Comparison of ENCODE assay signal across 23 cellular contexts in the genomic region with DNA sequence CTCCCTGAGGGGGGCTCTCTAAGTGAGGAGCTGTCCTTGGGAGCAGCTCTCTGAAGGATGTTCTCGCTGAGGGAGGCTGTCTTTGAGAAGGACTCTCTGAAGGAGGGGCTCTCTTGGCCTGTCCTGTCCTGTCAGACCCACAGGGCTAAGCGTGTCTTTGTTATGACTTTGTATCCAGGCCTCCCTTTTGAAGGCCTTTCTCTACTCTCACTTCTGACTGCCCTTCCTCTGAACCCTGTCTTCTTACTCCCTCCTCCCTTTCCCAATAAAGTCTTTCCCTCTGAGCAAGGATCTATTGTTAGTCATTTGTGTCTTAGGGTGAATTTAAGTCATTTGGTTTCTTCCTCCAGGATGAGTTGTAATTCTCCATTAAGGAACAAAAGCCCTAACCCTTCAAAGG.
DNase-seq lines count a peak whose midpoint lies in the region; ATAC-seq and TF ChIP-seq lines count a peak whose summit lies in the region.
"Had no signal": no experiment of that assay in that cellular context is flagged by ENCODE, and none has a peak within 500 bp of the region (broad histone marks: within the 10 kb centered on the region; RNA-seq: fewer than 3 reads in every experiment).

No MANE protein-coding gene starts in this region.

- no peaks in the 10 kb centered on the region for H3K36me3 ChIP-seq in osteoblast (ENCODE audit: insufficient read depth, low read length)
- H3K36me3 ChIP-seq: BLaER1, HAP-1, prostate gland, WERI-Rb-1 had no signal

- H3K4me2 ChIP-seq in osteoblast (ENCODE audit: insufficient read depth, low read length): no peak overlapping the region
- H3K4me2 ChIP-seq: BLaER1, SK-N-SH had no signal

- no peaks in the 10 kb centered on the region for H3K9me3 ChIP-seq in osteoblast (ENCODE audit: low read depth, low read length)
- H3K9me3 ChIP-seq: BLaER1, Caco-2, HAP-1, prostate gland, SK-N-SH had no signal

- H2AFZ ChIP-seq in osteoblast (ENCODE audit: low read length): no peak overlapping the region

- ATAC-seq in GM18498 (IDR thresholded peaks at IDR 0.05; ENCODE audit: unreplicated experiment): no peak
- ATAC-seq: foreskin keratinocyte had no signal

- no peaks in the 10 kb centered on the region for H3K27me3 ChIP-seq in osteoblast (ENCODE audit: insufficient read depth, low read length)
- H3K27me3 ChIP-seq: BLaER1, foreskin keratinocyte had no signal

- no peaks in the 10 kb centered on the region for H3K79me2 ChIP-seq in osteoblast (ENCODE audit: insufficient read depth, low read length)

- H3K4me1 ChIP-seq in osteoblast (ENCODE audit: insufficient read depth, low read length): no peaks in the 10 kb centered on the region
- H3K4me1 ChIP-seq: BLaER1, Caco-2, foreskin keratinocyte, HAP-1, prostate gland had no signal

- no peak overlapping the region for H3K27ac ChIP-seq in osteoblast (ENCODE audit: low read depth, low read length)
- H3K27ac ChIP-seq: BLaER1, foreskin keratinocyte, WERI-Rb-1 had no signal

- TF ChIP-seq CTCF in AG10803 (conservative IDR thresholded peaks at IDR 0.05; ENCODE audit: low read length): no peak
- TF ChIP-seq CTCF in fibroblast of villous mesenchyme (IDR thresholded peaks at IDR 0.05; ENCODE audit: insufficient read depth, low read depth, low read length): no peak
- TF ChIP-seq CTCF in osteoblast (IDR thresholded peaks at IDR 0.05; ENCODE audit: extremely low read depth, low read depth, low read length): no peak

- H3K4me3 ChIP-seq in AG10803 (ENCODE audit: low read length): no peak overlapping the region
- no peak overlapping the region for H3K4me3 ChIP-seq in fibroblast of villous mesenchyme (ENCODE audit: low read depth, low read length)
- H3K4me3 ChIP-seq in osteoblast (ENCODE audit: insufficient read depth, low read length): no peak overlapping the region
- H3K4me3 ChIP-seq: BLaER1, HAP-1, prostate gland had no signal

- H4K20me1 ChIP-seq in osteoblast (ENCODE audit: insufficient read depth, low read length): no peaks in the 10 kb centered on the region
- H4K20me1 ChIP-seq: BLaER1 had no signal

- DNase-seq in AG10803 (ENCODE audit: low read depth) (peak; percentile 38), HT1080 (ENCODE audit: low read depth) (peak; percentile 49), fibroblast of villous mesenchyme (ENCODE audit: low read depth) (peak; percentile 3), osteoblast (ENCODE audit: insufficient read length, low spot score, missing footprints) (peak; percentile 26), T-helper 9 cell (no peak), NCI-H1048 (lab: John Stamatoyannopoulos, UW) (no peak), NCI-H524 treated with DMSO at 0.1 percent for 48 hours (lab: John Stamatoyannopoulos, UW) (no peak)
- DNase-seq: activated CD4-positive, alpha-beta T cell treated with anti-CD3 and anti-CD28 coated beads, Interleukin-2, amount 50 U/mL, for 4 hours; Caco-2; cerebellar nuclear complex; hypothalamus; NCI-H1105 treated with DMSO at 0.1 percent for 48 hours; NCI-H2029 treated with DMSO at 0.1 percent for 48 hours; NCI-H226; NCI-H82; RPMI8226; SK-N-SH; WERI-Rb-1 had no signal

Comparison
In these comparisons a context has a peak if more than half of its experiments do, and no peak if none do; other contexts are left out.
1. DNase-seq: peak in AG10803 (single experiment), HT1080 (single experiment), fibroblast of villous mesenchyme (single experiment) and osteoblast (single experiment); none in T-helper 9 cell (single experiment), NCI-H1048 (single experiment) and NCI-H524 treated with DMSO at 0.1 percent for 48 hours (single experiment).